In genomic region chr12:82358200-82359114, GRCh38 we compare ENCODE assay signal across 8 cellular contexts. TPM values are rescaled to one million over a fixed set of nuclear protein-coding genes. Genes with fewer than 3 reads are reported as not detected.
DNase-seq lines count a peak whose midpoint lies in the region; ATAC-seq and TF ChIP-seq lines count a peak whose summit lies in the region.

Gene CCDC59 (minus strand): TSS chr12:82358387. CDS start chr12:82358376, 11 bp downstream.
Gene METTL25 (plus strand): TSS chr12:82358529. CDS start chr12:82358566, 37 bp downstream.

- H3K9me2 ChIP-seq in GM23248 (ENCODE audit: insufficient read depth) = no peaks in the 10 kb centered on the region

- peaks cover 29% of the 10 kb centered on the region for H3K36me3 ChIP-seq in GM23248 (ENCODE audit: low read depth)

- H3K4me1 Mint-ChIP-seq in activated T-helper 17 cell treated with anti-CD3 and anti-CD28 coated beads, Interleukin-2, amount 50 U/mL, for 72 hours = peaks cover 19% of the 10 kb centered on the region
- H3K4me1 Mint-ChIP-seq in naive thymus-derived CD8-positive, alpha-beta T cell = peaks cover 24 to 64% (median 60%) of the 10 kb centered on the region in 4 donors

- peaks cover 24% of the 10 kb centered on the region for H3K4me1 ChIP-seq in GM23248 (ENCODE audit: insufficient read depth)

- peak within 1 kb of the TSS; percentile 99 for H3K9ac ChIP-seq in GM23248

- peak within 1 kb of the TSS; percentile 98 for H3K4me2 ChIP-seq in GM23248 (ENCODE audit: unreplicated experiment)

- no peaks in the 10 kb centered on the region for H3K9me3 Mint-ChIP-seq in activated T-helper 17 cell treated with anti-CD3 and anti-CD28 coated beads, Interleukin-2, amount 50 U/mL, for 72 hours
- no peaks in the 10 kb centered on the region for H3K9me3 Mint-ChIP-seq in naive thymus-derived CD8-positive, alpha-beta T cell

- peak within 1 kb of the TSS; percentile 100 for H3K4me3 ChIP-seq in GM23248
- peak within 1 kb of the TSS; percentile 95 for H3K4me3 ChIP-seq in fibroblast of mammary gland (ENCODE audit: control insufficient read depth, low read depth, low read length)

- H3K27ac ChIP-seq in GM23248 = peak within 1 kb of the TSS; percentile 99

- H3K27me3 ChIP-seq in GM23248 (replicated peaks; ENCODE audit: insufficient read depth) = no peaks in the 10 kb centered on the region

- peak; percentile 94 for ATAC-seq in activated T-helper 17 cell treated with anti-CD3 and anti-CD28 coated beads, Interleukin-2, amount 50 U/mL, for 72 hours (replicated peaks)
- ATAC-seq in naive thymus-derived CD8-positive, alpha-beta T cell = peak; percentile 91

- H3K36me3 Mint-ChIP-seq in activated T-helper 17 cell treated with anti-CD3 and anti-CD28 coated beads, Interleukin-2, amount 50 U/mL, for 72 hours (ENCODE audit: low read depth) = peaks cover 51% of the 10 kb centered on the region
- H3K36me3 Mint-ChIP-seq in naive thymus-derived CD8-positive, alpha-beta T cell = peaks cover 11 to 58% (median 17%) of the 10 kb centered on the region in 3 donors

- H2AFZ ChIP-seq in GM23248 = peak within 1 kb of the TSS; percentile 99

- H4K20me1 ChIP-seq in GM23248 (ENCODE audit: insufficient read depth) = no peaks in the 10 kb centered on the region

- peaks cover 55% of the 10 kb centered on the region for H3K79me2 ChIP-seq in GM23248 (ENCODE audit: insufficient read depth)

- no peaks in the 10 kb centered on the region for H3K27me3 Mint-ChIP-seq in activated T-helper 17 cell treated with anti-CD3 and anti-CD28 coated beads, Interleukin-2, amount 50 U/mL, for 72 hours
- peaks cover 0 to 5% (median 0%) of the 10 kb centered on the region in 5 donors for H3K27me3 Mint-ChIP-seq in naive thymus-derived CD8-positive, alpha-beta T cell

- TF ChIP-seq CTCF in fibroblast of mammary gland (conservative IDR thresholded peaks at IDR 0.05; ENCODE audit: control insufficient read depth, insufficient read depth, low read depth, low read length) = peak; percentile 71

- DNase-seq in EL (peak; percentile 97), GM23248 (peak; percentile 99), Kasumi-1 (lab: John Stamatoyannopoulos, UW) (peak; percentile 94 to 95), RKO (ENCODE audit: low spot score) (peak; percentile 98), fibroblast of mammary gland (ENCODE audit: low read depth) (peak; percentile 98)
- DNase-seq in naive thymus-derived CD8-positive, alpha-beta T cell = peak; percentile 95 to 99 (median 98)
- peak; percentile 95 to 100 (median 97) for DNase-seq in stimulated activated naive CD4-positive, alpha-beta T cell (lab: John Stamatoyannopoulos, UW)

- H3K9me3 ChIP-seq in GM23248 (ENCODE audit: low read depth) = no peaks in the 10 kb centered on the region

- peak within 1 kb of the TSS; percentile 99 for H3K4me3 Mint-ChIP-seq in activated T-helper 17 cell treated with anti-CD3 and anti-CD28 coated beads, Interleukin-2, amount 50 U/mL, for 72 hours
- H3K4me3 Mint-ChIP-seq in naive thymus-derived CD8-positive, alpha-beta T cell = peak within 1 kb of the TSS; percentile 95 to 100 (median 99)

- H3F3A ChIP-seq in GM23248 (ENCODE audit: insufficient read depth) = no peaks in the 10 kb centered on the region

- H3K27ac Mint-ChIP-seq in activated T-helper 17 cell treated with anti-CD3 and anti-CD28 coated beads, Interleukin-2, amount 50 U/mL, for 72 hours = peak within 1 kb of the TSS; percentile 99
- H3K27ac Mint-ChIP-seq in naive thymus-derived CD8-positive, alpha-beta T cell = peak within 1 kb of the TSS; percentile 98 to 100 (median 100)

- POLR2A ChIA-PET in naive thymus-derived CD8-positive, alpha-beta T cell (lab: Charles Lee) = interaction anchor here (0.9 kb wide), 1 partner anchor 714 kb away, joined by 3 read pairs; no protein-coding TSS in a partner anchor

- in situ Hi-C loops in GM23248 (cut with MboI) = no loop called here

- 1% methylated on average over 52 to 58 of the region's 61 CpGs for WGBS in GM23248 (ENCODE audit: low coverage in 1 of 2, low lambda C conversion rate in 2 of 2, missing lambda C conversion rate in 2 of 2), 2 experiments

RNA-seq across cellular contexts. Expression of gene CCDC59, which starts in this region (rescaled TPM):
- 49.9 and 81.2 TPM in 2 replicates for total RNA-seq in GM23248 (2014; rRNA removed; shearing (Covaris generic))
- polyA plus RNA-seq in GM23248 (2016; fragmentation: Nextera tagmentation; extraction: Ambion mirVana) = 57.4 and 59.5 TPM in 2 replicates
- total RNA-seq in activated T-helper 17 cell treated with anti-CD3 and anti-CD28 coated beads, Interleukin-2, amount 50 U/mL, for 72 hours = 10 to 100 TPM; 47.0 to 83.2 TPM
- 10 to 100 TPM; 83.5 to 84.8 TPM for total RNA-seq in naive thymus-derived CD8-positive, alpha-beta T cell
- 100 to 1,000 TPM in 1 of 3 donors, 10 to 100 TPM in 2; 71.6 to 101 (median 97.0) TPM for polyA plus RNA-seq in naive thymus-derived CD8-positive, alpha-beta T cell

RNA-seq across cellular contexts. Expression of gene METTL25, which starts in this region (rescaled TPM):
- total RNA-seq in GM23248 (2014; rRNA removed; shearing (Covaris generic)) = 6.9 and 27.1 TPM in 2 replicates
- 5.6 and 7.2 TPM in 2 replicates for polyA plus RNA-seq in GM23248 (2016; fragmentation: Nextera tagmentation; extraction: Ambion mirVana)
- total RNA-seq in activated T-helper 17 cell treated with anti-CD3 and anti-CD28 coated beads, Interleukin-2, amount 50 U/mL, for 72 hours = 10 to 100 TPM; 11.3 to 12.1 TPM
- 10 to 100 TPM; 19.0 to 20.3 TPM for total RNA-seq in naive thymus-derived CD8-positive, alpha-beta T cell
- 10 to 100 TPM in 2 of 3 donors, 1 to 10 TPM in 1; 8.2 to 12.4 (median 12.3) TPM for polyA plus RNA-seq in naive thymus-derived CD8-positive, alpha-beta T cell

Comparison
In these comparisons a context has a peak if more than half of its experiments do, and no peak if none do; other contexts are left out.
1. Peak in every context shown above with its lines: DNase-seq, ATAC-seq, H3K4me3 ChIP-seq and H3K27ac ChIP-seq.